Comparison of ENCODE assay signal across 28 cellular contexts in genomic region chr12:92614041-92614440, GRCh38.
"Had no signal": no experiment of that assay in that cellular context is flagged by ENCODE, and none has a peak within 500 bp of the region (broad histone marks: within the 10 kb centered on the region; RNA-seq: fewer than 3 reads in every experiment).

No MANE protein-coding gene starts in this region.

- H3K4me3 Mint-ChIP-seq: activated CD8-positive, alpha-beta T cell treated with anti-CD3 and anti-CD28 coated beads for 36 hours; activated naive CD4-positive, alpha-beta T cell treated with anti-CD3 and anti-CD28 coated beads for 36 hours; activated naive CD4-positive, alpha-beta T cell treated with anti-CD3 and anti-CD28 coated beads, Interleukin-2, amount 50 U/mL, for 24 hours; activated naive CD8-positive, alpha-beta T cell treated with anti-CD3 and anti-CD28 coated beads for 36 hours; activated naive CD8-positive, alpha-beta T cell treated with anti-CD3 and anti-CD28 coated beads, Interleukin-2, amount 50 U/mL, for 24 hours; activated T-cell treated with anti-CD3 and anti-CD28 coated beads, Interleukin-2, amount 50 U/mL, for 4 hours; WTC11 had no signal

- ATAC-seq: activated CD8-positive, alpha-beta T cell treated with anti-CD3 and anti-CD28 coated beads for 36 hours; activated naive CD8-positive, alpha-beta T cell treated with anti-CD3 and anti-CD28 coated beads, Interleukin-2, amount 50 U/mL, for 24 hours; activated T-cell treated with anti-CD3 and anti-CD28 coated beads, Interleukin-2, amount 50 U/mL, for 4 hours; body of pancreas; foreskin keratinocyte; gastrocnemius medialis; WTC11 had no signal

- H3K4me1 ChIP-seq: adrenal gland, body of pancreas, colonic mucosa, esophagus squamous epithelium, gastrocnemius medialis had no signal

- FAIRE-seq: endometrium, endothelial cell of umbilical vein had no signal

- DNase-seq: activated CD4-positive, alpha-beta T cell treated with anti-CD3 and anti-CD28 coated beads for 48 hours; activated CD4-positive, alpha-beta T cell treated with anti-CD3 and anti-CD28 coated beads, Interleukin-2, amount 50 U/mL, for 1 hour; activated CD4-positive, alpha-beta T cell treated with anti-CD3 and anti-CD28 coated beads, Interleukin-2, amount 50 U/mL, for 48 hours; activated CD8-positive, alpha-beta memory T cell treated with anti-CD3 and anti-CD28 coated beads for 24 hours; activated CD8-positive, alpha-beta T cell treated with anti-CD3 and anti-CD28 coated beads for 36 hours; activated effector memory CD4-positive, alpha-beta T cell treated with anti-CD3 and anti-CD28 coated beads, Interleukin-2, amount 50 U/mL, for 16 hours; activated naive CD4-positive, alpha-beta T cell treated with anti-CD3 and anti-CD28 coated beads for 36 hours; activated naive CD8-positive, alpha-beta T cell treated with anti-CD3 and anti-CD28 coated beads for 36 hours; activated naive CD8-positive, alpha-beta T cell treated with anti-CD3 and anti-CD28 coated beads, Interleukin-2, amount 50 U/mL, for 24 hours; activated T-cell treated with anti-CD3 and anti-CD28 coated beads, Interleukin-2, amount 50 U/mL, for 4 hours; adrenal gland; amygdala; aorta; body of pancreas; central memory CD4-positive, alpha-beta T cell; cerebellar nuclear complex; colonic mucosa; effector CD8-positive, alpha-beta T cell; esophagus squamous epithelium; foreskin keratinocyte; gastrocnemius medialis; glutamatergic neuron; T-helper 2 cell had no signal

- H3K27ac Mint-ChIP-seq: activated CD8-positive, alpha-beta T cell treated with anti-CD3 and anti-CD28 coated beads for 36 hours; activated naive CD4-positive, alpha-beta T cell treated with anti-CD3 and anti-CD28 coated beads for 36 hours; activated naive CD4-positive, alpha-beta T cell treated with anti-CD3 and anti-CD28 coated beads, Interleukin-2, amount 50 U/mL, for 24 hours; activated naive CD8-positive, alpha-beta T cell treated with anti-CD3 and anti-CD28 coated beads for 36 hours; activated naive CD8-positive, alpha-beta T cell treated with anti-CD3 and anti-CD28 coated beads, Interleukin-2, amount 50 U/mL, for 24 hours; activated T-helper 2 cell treated with anti-CD3 and anti-CD28 coated beads, Interferon-gamma antibody, Interleukin-2, Interleukin-4, amounts not matched to agents 10 μg/mL and 5 μg/mL and 100 μg/mL, durations not matched to agents 14 hours and 24 hours and 36 hours; WTC11 had no signal

- H3K9me3 ChIP-seq: adrenal gland, body of pancreas, colonic mucosa, esophagus squamous epithelium, gastrocnemius medialis had no signal

- H3K36me3 Mint-ChIP-seq: activated naive CD8-positive, alpha-beta T cell treated with anti-CD3 and anti-CD28 coated beads for 36 hours; WTC11 had no signal

- H3K27me3 ChIP-seq: adrenal gland, body of pancreas, colonic mucosa, esophagus squamous epithelium, foreskin keratinocyte, gastrocnemius medialis had no signal

- H3K27ac ChIP-seq: adrenal gland, body of pancreas, colonic mucosa, esophagus squamous epithelium, foreskin keratinocyte, gastrocnemius medialis had no signal

- H3K4me3 ChIP-seq: adrenal gland, body of pancreas, colonic mucosa, esophagus squamous epithelium, gastrocnemius medialis had no signal

- H3K9me3 Mint-ChIP-seq: activated CD8-positive, alpha-beta T cell treated with anti-CD3 and anti-CD28 coated beads for 36 hours; activated naive CD4-positive, alpha-beta T cell treated with anti-CD3 and anti-CD28 coated beads for 36 hours; activated naive CD4-positive, alpha-beta T cell treated with anti-CD3 and anti-CD28 coated beads, Interleukin-2, amount 50 U/mL, for 24 hours; activated naive CD8-positive, alpha-beta T cell treated with anti-CD3 and anti-CD28 coated beads for 36 hours; activated T-cell treated with anti-CD3 and anti-CD28 coated beads, Interleukin-2, amount 50 U/mL, for 4 hours had no signal

- H3K36me3 ChIP-seq: adrenal gland, colonic mucosa, esophagus squamous epithelium, gastrocnemius medialis had no signal

- H3K27me3 Mint-ChIP-seq: activated CD8-positive, alpha-beta T cell treated with anti-CD3 and anti-CD28 coated beads for 36 hours; activated naive CD4-positive, alpha-beta T cell treated with anti-CD3 and anti-CD28 coated beads, Interleukin-2, amount 50 U/mL, for 24 hours; activated naive CD8-positive, alpha-beta T cell treated with anti-CD3 and anti-CD28 coated beads for 36 hours; activated naive CD8-positive, alpha-beta T cell treated with anti-CD3 and anti-CD28 coated beads, Interleukin-2, amount 50 U/mL, for 24 hours had no signal
